Comparison of ENCODE assay signal across 8 cellular contexts in the genomic region with DNA sequence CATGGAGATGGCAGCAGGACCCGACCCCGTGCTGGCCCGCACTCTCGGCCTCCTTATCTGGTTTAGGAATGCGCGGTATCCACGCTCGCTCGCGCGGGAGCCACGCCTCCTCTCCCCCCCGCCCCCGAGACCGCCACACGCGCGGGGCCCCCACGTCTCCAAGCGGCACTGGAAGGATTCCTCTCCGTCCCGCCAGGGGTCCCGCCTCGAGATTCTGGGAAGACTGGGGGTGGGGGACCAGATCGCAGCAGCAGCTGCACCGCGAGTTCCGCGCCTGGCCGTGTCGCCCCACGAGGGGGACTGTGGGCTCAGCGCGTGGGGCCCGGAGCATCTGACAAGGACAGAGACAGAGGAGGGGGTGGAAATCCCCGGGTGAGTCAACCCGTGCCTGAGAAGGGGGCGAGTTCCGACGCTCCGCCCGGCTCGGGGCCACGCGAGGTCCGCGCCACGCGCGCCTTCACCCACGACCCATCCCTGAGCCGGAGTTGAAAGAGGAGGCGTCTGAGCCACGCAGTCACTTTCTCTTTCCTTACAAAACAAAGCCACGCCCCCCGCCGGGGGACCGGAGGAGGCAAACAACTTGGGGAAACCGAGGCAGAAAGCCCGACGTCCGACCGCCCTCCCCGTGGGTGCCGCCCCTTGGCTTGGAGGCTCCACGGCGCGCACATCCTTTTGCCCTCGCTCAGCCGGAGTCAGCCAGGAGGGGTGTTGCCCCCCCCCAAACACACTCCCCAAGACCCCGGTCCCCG.
DNase-seq lines count a peak whose midpoint lies in the region; ATAC-seq and FAIRE-seq lines count a peak whose summit lies in the region.

No MANE protein-coding gene starts in this region.

- no peaks in the 10 kb centered on the region for H3K9me3 ChIP-seq in mucosa of stomach (ENCODE audit: control insufficient read depth, low read length)

- ATAC-seq in HG02938 (IDR thresholded peaks at IDR 0.05; ENCODE audit: unreplicated experiment) = no peak
- no peak for ATAC-seq in HG03108 (IDR thresholded peaks at IDR 0.05; ENCODE audit: unreplicated experiment)

- peak overlapping the region; percentile 84 for H3K9ac ChIP-seq in mucosa of stomach (ENCODE audit: low read length)

- peak; percentile 19 for DNase-seq in COLO668 (lab: John Stamatoyannopoulos, UW; ENCODE audit: unreplicated experiment)
- peak; percentile 47 for DNase-seq in HTR-8/SVneo (ENCODE audit: insufficient read length, low spot score)
- peak; percentile 78 to 85 for DNase-seq in activated CD4-positive, alpha-beta T cell treated with anti-CD3 and anti-CD28 coated beads, Interleukin-2, amount 50 U/mL, for 4 hours
- DNase-seq in effector CD8-positive, alpha-beta T cell (lab: John Stamatoyannopoulos, UW) = peak; percentile 38
- DNase-seq in stimulated activated CD8-positive, alpha-beta memory T cell treated with anti-CD3 and anti-CD28 coated beads, Interleukin-7, amount 100 ng/mL, for 48 hours (ENCODE audit: extremely low read depth in 1 of 2, low read depth in 1 of 2) = peak; percentile 20 to 32

- peaks cover 3% of the 10 kb centered on the region for H3K27me3 ChIP-seq in mucosa of stomach (ENCODE audit: control insufficient read depth, insufficient read depth, low read length)

- peak overlapping the region; percentile 67 for H3K4me3 ChIP-seq in mucosa of stomach (ENCODE audit: low read length)

- H3K4me1 ChIP-seq in mucosa of stomach (ENCODE audit: control insufficient read depth, insufficient read depth, low read length) = peaks cover 8% of the 10 kb centered on the region

- FAIRE-seq in HTR-8/SVneo (lab: Jason Lieb, UNC) = no peak

- no peaks in the 10 kb centered on the region for H3K36me3 ChIP-seq in mucosa of stomach (ENCODE audit: control insufficient read depth, insufficient read depth, low read length)

Comparison
In these comparisons a context has a peak if more than half of its experiments do, and no peak if none do; other contexts are left out.
1. DNase-seq: peak in every context shown above with its lines; median percentile 82 in activated CD4-positive, alpha-beta T cell treated with anti-CD3 and anti-CD28 coated beads, Interleukin-2, amount 50 U/mL, for 4 hours; 47 in HTR-8/SVneo; 38 in effector CD8-positive, alpha-beta T cell; 26 in stimulated activated CD8-positive, alpha-beta memory T cell treated with anti-CD3 and anti-CD28 coated beads, Interleukin-7, amount 100 ng/mL, for 48 hours; 19 in COLO668.